In the genomic region with DNA sequence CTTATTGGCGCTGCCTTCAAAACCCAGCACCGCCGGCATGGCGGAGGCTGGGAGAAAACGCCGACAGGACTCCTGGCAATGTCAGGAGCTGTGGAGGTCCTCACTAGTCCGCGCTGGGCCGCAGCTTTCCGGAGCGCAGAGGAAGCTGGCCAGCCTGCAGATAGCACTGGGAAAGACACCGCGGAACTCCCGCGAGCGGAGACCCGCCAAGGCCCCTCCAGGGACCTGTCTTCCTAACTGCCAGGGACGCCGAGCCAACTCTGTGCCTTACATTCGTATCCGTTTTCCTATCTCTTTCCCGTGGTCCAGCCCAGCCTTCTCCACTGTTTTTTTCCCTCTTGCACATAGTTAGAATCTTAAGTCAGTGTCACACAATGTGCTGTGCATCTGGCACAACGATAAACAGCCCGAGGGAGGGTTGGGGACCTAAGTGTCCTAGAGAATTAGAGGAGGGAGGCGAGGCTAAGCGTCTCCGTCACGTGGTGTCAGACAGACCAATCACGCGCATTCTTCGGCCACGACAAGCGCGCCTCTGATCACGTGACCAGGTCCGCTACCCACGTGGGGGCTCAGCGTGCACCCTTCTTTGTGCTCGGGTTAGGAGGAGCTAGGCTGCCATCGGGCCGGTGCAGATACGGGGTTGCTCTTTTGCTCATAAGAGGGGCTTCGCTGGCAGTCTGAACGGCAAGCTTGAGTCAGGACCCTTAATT, we compare ENCODE assay signal across 8 cellular contexts. TPM values are rescaled to one million over a fixed set of nuclear protein-coding genes. Genes with fewer than 3 reads are reported as not detected.
A peak's percentile ranks its signal among the peaks of the same experiment; 100 is the strongest.
DNase-seq lines count a peak whose midpoint lies in the region; ATAC-seq, FAIRE-seq and TF ChIP-seq lines count a peak whose summit lies in the region.

Gene APEX1 (plus strand): TSS at position 582 of the 710 bp plus-strand sequence. CDS start 420 bp downstream, outside the sequence.
Gene OSGEP (minus strand): TSS at position 168 of the 710 bp plus-strand sequence. CDS start 129 bp downstream, at position 39.

- in situ Hi-C loops in ACHN (cut with HindIII; ENCODE audit: low pct_ligation_motif_present, low pct_unique_long_range_greater_than_20kb, low sequenced_read_pairs): no loop called here

- peak; percentile 97 for DNase-seq in ACHN
- peak; percentile 99 for DNase-seq in NCI-H2227 (lab: John Stamatoyannopoulos, UW; ENCODE audit: unreplicated experiment)
- peak; percentile 95 for DNase-seq in bronchial epithelial cell (ENCODE audit: low read depth)
- DNase-seq in iPS-NIHi11 (ENCODE audit: low spot score): peak; percentile 93
- DNase-seq in small intestine: peak; percentile 99

- peak; percentile 32 for FAIRE-seq in bronchial epithelial cell (lab: Jason Lieb, UNC)
- no peak for FAIRE-seq in small intestine (lab: Jason Lieb, UNC)

- TF ChIP-seq CTCF in WI38 (IDR thresholded peaks at IDR 0.05; ENCODE audit: low read depth, low read length) (no peak), bronchial epithelial cell (IDR thresholded peaks at IDR 0.05; ENCODE audit: insufficient read depth, low read length, severe bottlenecking) (no peak)

- H3K4me1 ChIP-seq in small intestine (ENCODE audit: control insufficient read depth in 2 of 2, insufficient read depth in 1 of 2, low read depth in 1 of 2, low read length in 1 of 2): peaks cover 0 to 6% of the 10 kb centered on the region in 2 donors

- WGBS in small intestine, 3 donors: 0% methylated on average over 41 to 44 of the region's 44 CpGs

- H3K36me3 ChIP-seq in bronchial epithelial cell (ENCODE audit: control insufficient read depth, insufficient read depth, low read length) (peaks cover 9% of the 10 kb centered on the region), small intestine (ENCODE audit: control insufficient read depth in 2 of 2, insufficient read depth in 2 of 2, low read length in 2 of 2) (peaks cover 15 to 16% of the 10 kb centered on the region in 2 donors)

- H3K9me3 ChIP-seq in small intestine (ENCODE audit: control insufficient read depth, low read depth): no peaks in the 10 kb centered on the region

- peak within 1 kb of the TSS; percentile 92 for H3K4me3 ChIP-seq in WI38 (ENCODE audit: low read depth, low read length)
- peak within 1 kb of the TSS; percentile 50 for H3K4me3 ChIP-seq in bronchial epithelial cell (ENCODE audit: low read depth, low read length)
- H3K4me3 ChIP-seq in small intestine (ENCODE audit: low read depth in 1 of 2, low read length in 2 of 2): peak within 1 kb of the TSS; percentile 48 to 61

- H3K27ac ChIP-seq in small intestine (ENCODE audit: low read depth in 1 of 2, low read length in 1 of 2): peak within 1 kb of the TSS; percentile 87 to 95

- ATAC-seq in GM18873 (IDR thresholded peaks at IDR 0.05; ENCODE audit: low FRiP score, unreplicated experiment): peak; percentile 90
- peak; percentile 79 for ATAC-seq in HG03139 (IDR thresholded peaks at IDR 0.05; ENCODE audit: unreplicated experiment)

- H3K27me3 ChIP-seq in bronchial epithelial cell (ENCODE audit: control insufficient read depth, insufficient read depth, low read length) (no peaks in the 10 kb centered on the region), small intestine (ENCODE audit: control insufficient read depth in 2 of 2, insufficient read depth in 2 of 2, low read length in 2 of 2) (no peaks in the 10 kb centered on the region)

RNA-seq across cellular contexts. Expression of gene APEX1, which starts in this region (rescaled TPM):
- total RNA-seq in bronchial epithelial cell: 25.3 and 56.1 TPM in 2 replicates
- 100 to 1,000 TPM; 122 to 203 (median 178) TPM for polyA plus RNA-seq in small intestine

RNA-seq across cellular contexts. Expression of gene OSGEP, which starts in this region (rescaled TPM):
- 15.0 and 15.4 TPM in 2 replicates for total RNA-seq in bronchial epithelial cell
- polyA plus RNA-seq in small intestine: 10 to 100 TPM; 38.6 to 45.8 (median 45.7) TPM

Comparison
In these comparisons a context has a peak if more than half of its experiments do, and no peak if none do; other contexts are left out.
1. Peak in every context shown above with its lines: DNase-seq, ATAC-seq, H3K4me3 ChIP-seq and H3K27ac ChIP-seq.